Comparison of ENCODE assay signal across 2 cellular contexts in the genomic region with DNA sequence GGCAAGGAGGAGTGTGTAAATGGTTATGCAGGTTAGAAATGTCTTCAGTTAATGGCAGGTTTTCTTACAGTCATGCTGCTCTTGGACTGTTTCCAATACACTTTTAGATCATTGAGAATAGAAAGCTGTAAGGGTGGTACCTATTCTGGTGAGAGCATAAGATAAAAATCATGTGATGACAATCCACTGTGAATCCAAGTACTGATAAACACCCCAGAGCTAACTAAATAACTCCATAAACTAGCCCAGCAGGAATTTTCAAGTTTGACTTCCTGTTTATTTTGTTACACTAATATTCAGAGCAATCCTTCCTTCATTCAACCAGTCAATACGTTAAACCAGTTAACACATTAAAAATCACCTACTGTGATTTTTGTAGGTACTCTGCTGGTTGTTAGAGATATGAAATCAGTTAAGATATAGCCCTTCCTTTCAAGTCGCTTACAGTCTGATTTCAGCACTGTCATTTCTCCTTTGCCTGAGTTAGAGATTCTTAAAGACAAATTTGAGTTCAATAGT.
TF ChIP-seq lines count a peak whose summit lies in the region.

No MANE protein-coding gene starts in this region.

TF ChIP-seq in GM23338, 12 proteins besides CTCF, POLR2A, EP300 and RAD21 (continues in another document):
- TF ChIP-seq STAT1 (IDR thresholded peaks at IDR 0.05; ENCODE audit: unreplicated experiment) (no peak), EZH2 (IDR thresholded peaks at IDR 0.05; ENCODE audit: low read depth, unreplicated experiment) (no peak), CREB1 (CRISPR knock-in tag; IDR thresholded peaks at IDR 0.05; ENCODE audit: low read depth) (no peak), POLR2AphosphoS5 (IDR thresholded peaks at IDR 0.05; ENCODE audit: low read depth) (no peak), ZNF331 (CRISPR knock-in tag; IDR thresholded peaks at IDR 0.05; ENCODE audit: low read depth) (no peak), NANOG (IDR thresholded peaks at IDR 0.05; ENCODE audit: borderline replicate concordance) (no peak; the same call in 1 of the 2 replicates), JUNB (IDR thresholded peaks at IDR 0.05; ENCODE audit: unreplicated experiment) (no peak), EZH2phosphoT487 (IDR thresholded peaks at IDR 0.05; ENCODE audit: unreplicated experiment) (no peak), ZNF114 (CRISPR knock-in tag; IDR thresholded peaks at IDR 0.05) (no peak)
- TF ChIP-seq, protein P1, sequence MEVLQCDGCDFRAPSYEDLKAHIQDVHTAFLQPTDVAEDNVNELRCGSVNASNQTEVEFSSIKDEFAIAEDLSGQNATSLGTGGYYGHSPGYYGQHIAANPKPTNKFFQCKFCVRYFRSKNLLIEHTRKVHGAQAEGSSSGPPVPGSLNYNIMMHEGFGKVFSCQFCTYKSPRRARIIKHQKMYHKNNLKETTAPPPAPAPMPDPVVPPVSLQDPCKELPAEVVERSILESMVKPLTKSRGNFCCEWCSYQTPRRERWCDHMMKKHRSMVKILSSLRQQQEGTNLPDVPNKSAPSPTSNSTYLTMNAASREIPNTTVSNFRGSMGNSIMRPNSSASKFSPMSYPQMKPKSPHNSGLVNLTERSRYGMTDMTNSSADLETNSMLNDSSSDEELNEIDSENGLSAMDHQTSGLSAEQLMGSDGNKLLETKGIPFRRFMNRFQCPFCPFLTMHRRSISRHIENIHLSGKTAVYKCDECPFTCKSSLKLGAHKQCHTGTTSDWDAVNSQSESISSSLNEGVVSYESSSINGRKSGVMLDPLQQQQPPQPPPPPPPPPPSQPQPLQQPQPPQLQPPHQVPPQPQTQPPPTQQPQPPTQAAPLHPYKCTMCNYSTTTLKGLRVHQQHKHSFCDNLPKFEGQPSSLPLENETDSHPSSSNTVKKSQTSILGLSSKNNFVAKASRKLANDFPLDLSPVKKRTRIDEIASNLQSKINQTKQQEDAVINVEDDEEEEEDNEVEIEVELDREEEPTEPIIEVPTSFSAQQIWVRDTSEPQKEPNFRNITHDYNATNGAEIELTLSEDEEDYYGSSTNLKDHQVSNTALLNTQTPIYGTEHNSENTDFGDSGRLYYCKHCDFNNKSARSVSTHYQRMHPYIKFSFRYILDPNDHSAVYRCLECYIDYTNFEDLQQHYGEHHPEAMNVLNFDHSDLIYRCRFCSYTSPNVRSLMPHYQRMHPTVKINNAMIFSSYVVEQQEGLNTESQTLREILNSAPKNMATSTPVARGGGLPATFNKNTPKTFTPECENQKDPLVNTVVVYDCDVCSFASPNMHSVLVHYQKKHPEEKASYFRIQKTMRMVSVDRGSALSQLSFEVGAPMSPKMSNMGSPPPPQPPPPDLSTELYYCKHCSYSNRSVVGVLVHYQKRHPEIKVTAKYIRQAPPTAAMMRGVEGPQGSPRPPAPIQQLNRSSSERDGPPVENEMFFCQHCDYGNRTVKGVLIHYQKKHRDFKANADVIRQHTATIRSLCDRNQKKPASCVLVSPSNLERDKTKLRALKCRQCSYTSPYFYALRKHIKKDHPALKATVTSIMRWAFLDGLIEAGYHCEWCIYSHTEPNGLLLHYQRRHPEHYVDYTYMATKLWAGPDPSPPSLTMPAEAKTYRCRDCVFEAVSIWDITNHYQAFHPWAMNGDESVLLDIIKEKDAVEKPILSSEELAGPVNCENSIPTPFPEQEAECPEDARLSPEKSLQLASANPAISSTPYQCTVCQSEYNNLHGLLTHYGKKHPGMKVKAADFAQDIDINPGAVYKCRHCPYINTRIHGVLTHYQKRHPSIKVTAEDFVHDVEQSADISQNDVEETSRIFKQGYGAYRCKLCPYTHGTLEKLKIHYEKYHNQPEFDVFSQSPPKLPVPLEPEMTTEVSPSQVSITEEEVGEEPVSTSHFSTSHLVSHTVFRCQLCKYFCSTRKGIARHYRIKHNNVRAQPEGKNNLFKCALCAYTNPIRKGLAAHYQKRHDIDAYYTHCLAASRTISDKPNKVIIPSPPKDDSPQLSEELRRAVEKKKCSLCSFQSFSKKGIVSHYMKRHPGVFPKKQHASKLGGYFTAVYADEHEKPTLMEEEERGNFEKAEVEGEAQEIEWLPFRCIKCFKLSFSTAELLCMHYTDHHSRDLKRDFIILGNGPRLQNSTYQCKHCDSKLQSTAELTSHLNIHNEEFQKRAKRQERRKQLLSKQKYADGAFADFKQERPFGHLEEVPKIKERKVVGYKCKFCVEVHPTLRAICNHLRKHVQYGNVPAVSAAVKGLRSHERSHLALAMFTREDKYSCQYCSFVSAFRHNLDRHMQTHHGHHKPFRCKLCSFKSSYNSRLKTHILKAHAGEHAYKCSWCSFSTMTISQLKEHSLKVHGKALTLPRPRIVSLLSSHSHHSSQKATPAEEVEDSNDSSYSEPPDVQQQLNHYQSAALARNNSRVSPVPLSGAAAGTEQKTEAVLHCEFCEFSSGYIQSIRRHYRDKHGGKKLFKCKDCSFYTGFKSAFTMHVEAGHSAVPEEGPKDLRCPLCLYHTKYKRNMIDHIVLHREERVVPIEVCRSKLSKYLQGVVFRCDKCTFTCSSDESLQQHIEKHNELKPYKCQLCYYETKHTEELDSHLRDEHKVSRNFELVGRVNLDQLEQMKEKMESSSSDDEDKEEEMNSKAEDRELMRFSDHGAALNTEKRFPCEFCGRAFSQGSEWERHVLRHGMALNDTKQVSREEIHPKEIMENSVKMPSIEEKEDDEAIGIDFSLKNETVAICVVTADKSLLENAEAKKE (CRISPR knock-in tag; IDR thresholded peaks at IDR 0.05): no peak
- TF ChIP-seq, protein P2, sequence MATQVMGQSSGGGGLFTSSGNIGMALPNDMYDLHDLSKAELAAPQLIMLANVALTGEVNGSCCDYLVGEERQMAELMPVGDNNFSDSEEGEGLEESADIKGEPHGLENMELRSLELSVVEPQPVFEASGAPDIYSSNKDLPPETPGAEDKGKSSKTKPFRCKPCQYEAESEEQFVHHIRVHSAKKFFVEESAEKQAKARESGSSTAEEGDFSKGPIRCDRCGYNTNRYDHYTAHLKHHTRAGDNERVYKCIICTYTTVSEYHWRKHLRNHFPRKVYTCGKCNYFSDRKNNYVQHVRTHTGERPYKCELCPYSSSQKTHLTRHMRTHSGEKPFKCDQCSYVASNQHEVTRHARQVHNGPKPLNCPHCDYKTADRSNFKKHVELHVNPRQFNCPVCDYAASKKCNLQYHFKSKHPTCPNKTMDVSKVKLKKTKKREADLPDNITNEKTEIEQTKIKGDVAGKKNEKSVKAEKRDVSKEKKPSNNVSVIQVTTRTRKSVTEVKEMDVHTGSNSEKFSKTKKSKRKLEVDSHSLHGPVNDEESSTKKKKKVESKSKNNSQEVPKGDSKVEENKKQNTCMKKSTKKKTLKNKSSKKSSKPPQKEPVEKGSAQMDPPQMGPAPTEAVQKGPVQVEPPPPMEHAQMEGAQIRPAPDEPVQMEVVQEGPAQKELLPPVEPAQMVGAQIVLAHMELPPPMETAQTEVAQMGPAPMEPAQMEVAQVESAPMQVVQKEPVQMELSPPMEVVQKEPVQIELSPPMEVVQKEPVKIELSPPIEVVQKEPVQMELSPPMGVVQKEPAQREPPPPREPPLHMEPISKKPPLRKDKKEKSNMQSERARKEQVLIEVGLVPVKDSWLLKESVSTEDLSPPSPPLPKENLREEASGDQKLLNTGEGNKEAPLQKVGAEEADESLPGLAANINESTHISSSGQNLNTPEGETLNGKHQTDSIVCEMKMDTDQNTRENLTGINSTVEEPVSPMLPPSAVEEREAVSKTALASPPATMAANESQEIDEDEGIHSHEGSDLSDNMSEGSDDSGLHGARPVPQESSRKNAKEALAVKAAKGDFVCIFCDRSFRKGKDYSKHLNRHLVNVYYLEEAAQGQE (IDR thresholded peaks at IDR 0.05; ENCODE audit: unreplicated experiment): no peak

TF ChIP-seq in H1, 55 proteins besides CTCF, POLR2A, EP300 and RAD21:
- no peak for TF ChIP-seq EZH2 (IDR thresholded peaks at IDR 0.05; ENCODE audit: low read depth, low read length, severe bottlenecking)
- TF ChIP-seq CREB1 (IDR thresholded peaks at IDR 0.05): no peak
- TF ChIP-seq SP4 (IDR thresholded peaks at IDR 0.05; ENCODE audit: low read length): no peak
- no peak for TF ChIP-seq SUZ12 (IDR thresholded peaks at IDR 0.05; ENCODE audit: low read length)
- TF ChIP-seq CHD2 (IDR thresholded peaks at IDR 0.05; ENCODE audit: low read length): no peak
- no peak for TF ChIP-seq ZNF274 (IDR thresholded peaks at IDR 0.05; ENCODE audit: borderline replicate concordance, extremely low read depth, low read length)
- no peak for TF ChIP-seq FOSL1 (IDR thresholded peaks at IDR 0.05; ENCODE audit: insufficient read depth, low read depth, low read length)
